Comparison of ENCODE assay signal across 18 cellular contexts in the genomic region with DNA sequence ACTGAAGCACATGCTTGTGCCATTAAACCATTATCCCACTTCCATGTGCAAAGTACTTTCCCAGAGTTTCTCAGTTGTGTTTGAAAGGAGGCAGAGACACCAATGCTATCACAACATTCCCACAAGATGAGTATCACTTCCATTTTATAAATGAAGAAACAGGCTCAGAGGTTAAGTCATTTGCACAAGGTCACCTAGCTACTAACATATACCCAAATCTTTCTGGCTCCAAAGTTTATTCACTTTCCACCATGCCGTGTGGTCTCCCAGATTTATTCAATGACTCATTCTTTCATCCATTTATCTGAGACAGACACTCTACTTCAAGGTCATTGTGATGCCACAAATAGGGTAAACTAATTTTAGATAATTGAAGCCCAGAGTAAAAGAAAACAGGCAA. TPM values are rescaled to one million over a fixed set of nuclear protein-coding genes. Genes with fewer than 3 reads are reported as not detected.
DNase-seq lines count a peak whose midpoint lies in the region; ATAC-seq and TF ChIP-seq lines count a peak whose summit lies in the region.
"Had no signal": no experiment of that assay in that cellular context is flagged by ENCODE, and none has a peak within 500 bp of the region (broad histone marks: within the 10 kb centered on the region; RNA-seq: fewer than 3 reads in every experiment).

No MANE protein-coding gene starts in this region.

- peak; percentile 71 for DNase-seq in Daoy (ENCODE audit: low read depth)
- DNase-seq in SJSA1 (ENCODE audit: low read depth in 1 of 2, low spot score in 2 of 2), result peak in 1 of 2 experiments; percentile 74
- DNase-seq in hepatocyte (ENCODE audit: low spot score), result no peak
- no peak for DNase-seq in activated effector memory CD4-positive, alpha-beta T cell treated with Interleukin-2 at 50 U/mL for 16 hours
- DNase-seq in NCI-H187 treated with DMSO at 0.1 percent for 48 hours (lab: John Stamatoyannopoulos, UW), result no peak
- DNase-seq: activated CD4-positive, alpha-beta T cell treated with anti-CD3 and anti-CD28 coated beads for 4 hours; activated naive CD8-positive, alpha-beta T cell treated with anti-CD3 and anti-CD28 coated beads for 36 hours; Calu3; central memory CD4-positive, alpha-beta T cell; KG1; mesendoderm; NK-92 treated with Interleukin-12 subunit alpha and Interleukin-12 subunit beta, amount 100 ng/mL, for 24 hours; occipital lobe; stimulated activated naive CD4-positive, alpha-beta T cell; upper lobe of left lung had no signal

- H3K79me2 ChIP-seq in hepatocyte, result no peaks in the 10 kb centered on the region

- no peaks in the 10 kb centered on the region for H3K9me3 ChIP-seq in SJSA1 (replicated peaks)
- no peaks in the 10 kb centered on the region for H3K9me3 ChIP-seq in hepatocyte (ENCODE audit: low read depth)
- H3K9me3 ChIP-seq: gastroesophageal sphincter, upper lobe of left lung had no signal

- ATAC-seq in HG03432 (IDR thresholded peaks at IDR 0.05; ENCODE audit: unreplicated experiment), result no peak
- ATAC-seq: gastroesophageal sphincter had no signal

- TF ChIP-seq CTCF in hepatocyte (IDR thresholded peaks at IDR 0.05; ENCODE audit: poor library complexity), result no peak

- H3K27me3 ChIP-seq in SJSA1 (replicated peaks) (no peaks in the 10 kb centered on the region), hepatocyte (no peaks in the 10 kb centered on the region)
- H3K27me3 ChIP-seq: gastroesophageal sphincter, upper lobe of left lung had no signal

- peak overlapping the region; percentile 43 for H3K27ac ChIP-seq in SJSA1
- H3K27ac ChIP-seq in hepatocyte, result peak overlapping the region; percentile 4
- H3K27ac ChIP-seq: gastroesophageal sphincter, upper lobe of left lung had no signal

- H3K9me2 ChIP-seq in hepatocyte (replicated peaks; ENCODE audit: insufficient read depth), result no peaks in the 10 kb centered on the region

- H2AFZ ChIP-seq in hepatocyte, result no peak overlapping the region

- H3K4me2 ChIP-seq in hepatocyte, result peak overlapping the region; percentile 6

- no peaks in the 10 kb centered on the region for H4K20me1 ChIP-seq in hepatocyte (ENCODE audit: insufficient read depth, poor library complexity, severe bottlenecking)

- H3K36me3 ChIP-seq in SJSA1 (no peaks in the 10 kb centered on the region), hepatocyte (replicated peaks; ENCODE audit: insufficient read depth, low read depth) (no peaks in the 10 kb centered on the region)
- H3K36me3 ChIP-seq: gastroesophageal sphincter, upper lobe of left lung had no signal

- H3K4me1 ChIP-seq in SJSA1 (replicated peaks) (peaks cover 49% of the 10 kb centered on the region), hepatocyte (ENCODE audit: insufficient read depth) (no peaks in the 10 kb centered on the region)
- H3K4me1 ChIP-seq: gastroesophageal sphincter had no signal

- WGBS in hepatocyte (ENCODE audit: low lambda C conversion rate, missing lambda C conversion rate), result 44% methylated on average over 1 of the region's 1 CpG

- no peak overlapping the region for H3K4me3 ChIP-seq in SJSA1
- no peak overlapping the region for H3K4me3 ChIP-seq in hepatocyte
- H3K4me3 ChIP-seq: gastroesophageal sphincter, upper lobe of left lung had no signal

RNA-seq across cellular contexts. Expression of a gene that starts 9.4 kb away (rescaled TPM):
- total RNA-seq in Daoy (2014; rRNA removed; shearing (Covaris generic)), result not detected in 2 replicates
- total RNA-seq in SJSA1 (2014; rRNA removed; shearing (Covaris generic)), result 0.03 and 0.08 TPM in 2 replicates
- total RNA-seq in hepatocyte, result 4.9 and 6.3 TPM in 2 replicates
- polyA plus RNA-seq in hepatocyte, result 5.1 and 7.3 TPM in 2 replicates
- total RNA-seq: activated naive CD8-positive, alpha-beta T cell treated with anti-CD3 and anti-CD28 coated beads for 36 hours; Calu3; occipital lobe; T-helper 2 cell treated with Interferon-gamma antibody and Interleukin-4, amounts not matched to agents 100 ng/mL and 5 ng/mL, for 36 hours had no signal

RNA-seq across cellular contexts. Expression of a gene that starts 20.0 kb away (rescaled TPM):
- 0.23 TPM in 1 of 2 replicates, not detected in the other for total RNA-seq in Daoy (2014; rRNA removed; shearing (Covaris generic))
- 0.16 TPM in 1 of 2 replicates, not detected in the other for total RNA-seq in SJSA1 (2014; rRNA removed; shearing (Covaris generic))
- total RNA-seq in hepatocyte, result 1.7 and 3.2 TPM in 2 replicates
- 1.4 and 2.9 TPM in 2 replicates for polyA plus RNA-seq in hepatocyte
- total RNA-seq: activated naive CD8-positive, alpha-beta T cell treated with anti-CD3 and anti-CD28 coated beads for 36 hours; Calu3; occipital lobe; T-helper 2 cell treated with Interferon-gamma antibody and Interleukin-4, amounts not matched to agents 100 ng/mL and 5 ng/mL, for 36 hours had no signal

RNA-seq across cellular contexts. Expression of a gene that starts 30.5 kb away (rescaled TPM):
- total RNA-seq in Daoy (2014; rRNA removed; shearing (Covaris generic)), result 1.5 and 4.5 TPM in 2 replicates
- total RNA-seq in SJSA1 (2014; rRNA removed; shearing (Covaris generic)), result 0.53 and 1.4 TPM in 2 replicates
- 1.5 and 2.3 TPM in 2 replicates for total RNA-seq in hepatocyte
- polyA plus RNA-seq in hepatocyte, result 0.17 and 2.0 TPM in 2 replicates

RNA-seq across cellular contexts. Expression of a gene that starts 30.7 kb away (rescaled TPM):
- total RNA-seq in Daoy (2014; rRNA removed; shearing (Covaris generic)), result 15.4 and 23.7 TPM in 2 replicates
- 10.2 and 18.5 TPM in 2 replicates for total RNA-seq in SJSA1 (2014; rRNA removed; shearing (Covaris generic))
- total RNA-seq in hepatocyte, result 22.8 and 26.6 TPM in 2 replicates
- 39.3 and 54.2 TPM in 2 replicates for polyA plus RNA-seq in hepatocyte

RNA-seq across cellular contexts. Expression of a gene that starts 51.7 kb away (rescaled TPM):
- 39.0 and 76.2 TPM in 2 replicates for total RNA-seq in Daoy (2014; rRNA removed; shearing (Covaris generic))
- not detected in 2 replicates for total RNA-seq in SJSA1 (2014; rRNA removed; shearing (Covaris generic))
- 115 and 117 TPM in 2 replicates for total RNA-seq in hepatocyte
- 561 and 646 TPM in 2 replicates for polyA plus RNA-seq in hepatocyte
- total RNA-seq: activated naive CD8-positive, alpha-beta T cell treated with anti-CD3 and anti-CD28 coated beads for 36 hours; Calu3; T-helper 2 cell treated with Interferon-gamma antibody and Interleukin-4, amounts not matched to agents 100 ng/mL and 5 ng/mL, for 36 hours had no signal
